Comparison of ENCODE assay signal across 9 cellular contexts in genomic region chr13:109700176-109700575, GRCh38.
DNase-seq lines count a peak whose midpoint lies in the region; ATAC-seq, FAIRE-seq and TF ChIP-seq lines count a peak whose summit lies in the region.
"Had no signal": no experiment of that assay in that cellular context is flagged by ENCODE, and none has a peak within 500 bp of the region (broad histone marks: within the 10 kb centered on the region; RNA-seq: fewer than 3 reads in every experiment).

No MANE protein-coding gene starts in this region.

- FAIRE-seq in small intestine (lab: Jason Lieb, UNC), result no peak
- no peak for FAIRE-seq in GM12891 (lab: Jason Lieb, UNC)
- FAIRE-seq: G401.6 had no signal

- H3K9me3 ChIP-seq in BLaER1 (peaks cover 23% of the 10 kb centered on the region), small intestine (ENCODE audit: control insufficient read depth, low read depth) (no peaks in the 10 kb centered on the region)

- peak overlapping the region; percentile 70 for H3K9ac ChIP-seq in BLaER1

- H3K36me3 Mint-ChIP-seq in glutamatergic neuron (ENCODE audit: unreplicated experiment), result peaks cover 6% of the 10 kb centered on the region

- TF ChIP-seq CTCF in glutamatergic neuron (IDR thresholded peaks at IDR 0.05; ENCODE audit: partially characterized antibody, unreplicated experiment), result no peak

- peaks cover 8% of the 10 kb centered on the region; the same call in 1 of the 2 replicates for H3K36me3 ChIP-seq in BLaER1
- no peaks in the 10 kb centered on the region for H3K36me3 ChIP-seq in small intestine (ENCODE audit: control insufficient read depth in 2 of 2, insufficient read depth in 2 of 2, low read length in 2 of 2)

- H3K27ac Mint-ChIP-seq in glutamatergic neuron (ENCODE audit: unreplicated experiment), result peak overlapping the region; percentile 14

- ATAC-seq in HG03095 (IDR thresholded peaks at IDR 0.05; ENCODE audit: unreplicated experiment), result no peak

- peaks cover 21% of the 10 kb centered on the region for H3K4me1 Mint-ChIP-seq in glutamatergic neuron (ENCODE audit: low read depth, unreplicated experiment)

- no peaks in the 10 kb centered on the region for H3K27me3 ChIP-seq in BLaER1
- H3K27me3 ChIP-seq in small intestine (ENCODE audit: control insufficient read depth in 2 of 2, insufficient read depth in 2 of 2, low read length in 2 of 2), result no peaks in the 10 kb centered on the region

- no peak for TF ChIP-seq POLR2A in GM12891 (IDR thresholded peaks at IDR 0.05; ENCODE audit: low read depth, low read length)

- H3K4me2 ChIP-seq in BLaER1, result peak overlapping the region; percentile 92

- H3K4me3 ChIP-seq in BLaER1 (peak overlapping the region; percentile 52; the same call in 1 of the 2 replicates), small intestine (ENCODE audit: low read depth in 1 of 2, low read length in 2 of 2) (no peak overlapping the region)

- no peaks in the 10 kb centered on the region for H4K20me1 ChIP-seq in BLaER1

- no peak overlapping the region for H3K4me3 Mint-ChIP-seq in glutamatergic neuron (ENCODE audit: unreplicated experiment)

- WGBS in small intestine, 3 donors, result 1 to 13% (median 10%) methylated on average over 3 of the region's 3 CpGs

- peak overlapping the region; percentile 93 for H3K27ac ChIP-seq in BLaER1
- H3K27ac ChIP-seq in small intestine (ENCODE audit: low read depth in 1 of 2, low read length in 1 of 2), result no peak overlapping the region

- peaks cover 3% of the 10 kb centered on the region for H3K27me3 Mint-ChIP-seq in glutamatergic neuron (ENCODE audit: unreplicated experiment)

- peaks cover 7% of the 10 kb centered on the region for H3K9me3 Mint-ChIP-seq in glutamatergic neuron (ENCODE audit: unreplicated experiment)

- DNase-seq in NCI-H1105 treated with DMSO at 0.1 percent for 48 hours (lab: John Stamatoyannopoulos, UW) (peak; percentile 96), SKM-1 (lab: John Stamatoyannopoulos, UW; ENCODE audit: unreplicated experiment) (peak; percentile 79), glutamatergic neuron (peak; percentile 51), small intestine (peak; percentile 89), GM12891 (ENCODE audit: insufficient read length, low spot score) (no peak), 8988T (no peak)

- H3K4me1 ChIP-seq in BLaER1 (peaks cover 58% of the 10 kb centered on the region), small intestine (ENCODE audit: control insufficient read depth in 2 of 2, insufficient read depth in 1 of 2, low read depth in 1 of 2, low read length in 1 of 2) (peaks cover 2 to 6% of the 10 kb centered on the region in 2 donors)

TF ChIP-seq in GM12891, 5 proteins besides CTCF, POLR2A, EP300 and RAD21:
- TF ChIP-seq PAX5 (IDR thresholded peaks at IDR 0.05; ENCODE audit: insufficient read depth, low read length, severe bottlenecking), result no peak
- no peak for TF ChIP-seq SPI1 (IDR thresholded peaks at IDR 0.05; ENCODE audit: low read depth, low read length)
- no peak for TF ChIP-seq POU2F2 (IDR thresholded peaks at IDR 0.05; ENCODE audit: low read depth, low read length)
- TF ChIP-seq POLR2AphosphoS5 (IDR thresholded peaks at IDR 0.05; ENCODE audit: low read depth, low read length), result no peak
- no peak for TF ChIP-seq TAF1 (IDR thresholded peaks at IDR 0.05; ENCODE audit: low read depth, low read length)

Comparison
In these comparisons a context has a peak if more than half of its experiments do, and no peak if none do; other contexts are left out.
1. DNase-seq: peak in NCI-H1105 treated with DMSO at 0.1 percent for 48 hours (single experiment), SKM-1 (single experiment), glutamatergic neuron (single experiment) and small intestine (single experiment); none in GM12891 (single experiment) and 8988T (single experiment).